ENCODE assay signal across 8 cellular contexts in genomic region chr5:152514827-152515397, GRCh38.
DNase-seq lines count a peak whose midpoint lies in the region; ATAC-seq and TF ChIP-seq lines count a peak whose summit lies in the region.

No MANE protein-coding gene starts in this region.

- TF ChIP-seq CTCF in AG09319 (IDR thresholded peaks at IDR 0.05; ENCODE audit: low read depth, low read length) (peak; percentile 37), epithelial cell of esophagus (IDR thresholded peaks at IDR 0.05; ENCODE audit: insufficient read depth, low read depth, low read length, missing control alignments) (peak; percentile 46), thoracic aorta (IDR thresholded peaks at IDR 0.05) (peak; percentile 20)

- DNase-seq in AG09319 (ENCODE audit: extremely low read depth, low read depth) (no peak), NCI-H460 (ENCODE audit: extremely low read depth, low read depth) (peak; percentile 16), epithelial cell of esophagus (ENCODE audit: low read depth) (peak; percentile 23), thoracic aorta (ENCODE audit: low spot score) (no peak), sciatic nerve (ENCODE audit: low spot score) (no peak)
- DNase-seq in activated naive CD4-positive, alpha-beta T cell treated with anti-CD3 and anti-CD28 coated beads, Interleukin-2, amount 50 U/mL, for 16 hours = no peak
- no peak for DNase-seq in activated CD4-positive, alpha-beta T cell treated with anti-CD3 and anti-CD28 coated beads, Interleukin-2, amount 10 ng/mL, durations not matched to agents 24 days and 14 days

- H3K27me3 Mint-ChIP-seq in activated CD4-positive, alpha-beta T cell treated with anti-CD3 and anti-CD28 coated beads, Interleukin-2, amount 10 ng/mL, durations not matched to agents 24 days and 14 days = peaks cover 18% of the 10 kb centered on the region

- H3K4me1 ChIP-seq in thoracic aorta (ENCODE audit: control insufficient read depth in 1 of 2, low read depth in 2 of 2) = no peaks in the 10 kb centered on the region

- no peaks in the 10 kb centered on the region for H3K9me3 ChIP-seq in thoracic aorta

- H3K27ac Mint-ChIP-seq in activated CD4-positive, alpha-beta T cell treated with anti-CD3 and anti-CD28 coated beads, Interleukin-2, amount 10 ng/mL, durations not matched to agents 24 days and 14 days = no peak overlapping the region

- no peaks in the 10 kb centered on the region for H3K36me3 Mint-ChIP-seq in activated CD4-positive, alpha-beta T cell treated with anti-CD3 and anti-CD28 coated beads, Interleukin-2, amount 10 ng/mL, durations not matched to agents 24 days and 14 days (ENCODE audit: low read depth)

- H3K27me3 ChIP-seq in thoracic aorta (replicated peaks; ENCODE audit: insufficient read depth) = no peaks in the 10 kb centered on the region

- intact Hi-C loops in activated CD4-positive, alpha-beta T cell treated with anti-CD3 and anti-CD28 coated beads, Interleukin-2, amount 10 ng/mL, durations not matched to agents 24 days and 14 days (cut with micrococcal nuclease) = no loop called here
- intact Hi-C loops in sciatic nerve (cut with DNase I) = loop anchor here (10.0 kb wide), 1 partner anchor 690 kb away; no protein-coding TSS in a partner anchor

- no peak overlapping the region for H3K4me3 ChIP-seq in epithelial cell of esophagus (ENCODE audit: low read length)
- no peak overlapping the region for H3K4me3 ChIP-seq in thoracic aorta

- H3K27ac ChIP-seq in thoracic aorta = no peak overlapping the region

- H3K4me3 Mint-ChIP-seq in activated CD4-positive, alpha-beta T cell treated with anti-CD3 and anti-CD28 coated beads, Interleukin-2, amount 10 ng/mL, durations not matched to agents 24 days and 14 days = no peak overlapping the region

- no peaks in the 10 kb centered on the region for H3K9me3 Mint-ChIP-seq in activated CD4-positive, alpha-beta T cell treated with anti-CD3 and anti-CD28 coated beads, Interleukin-2, amount 10 ng/mL, durations not matched to agents 24 days and 14 days

- no peaks in the 10 kb centered on the region for H3K4me1 Mint-ChIP-seq in activated CD4-positive, alpha-beta T cell treated with anti-CD3 and anti-CD28 coated beads, Interleukin-2, amount 10 ng/mL, durations not matched to agents 24 days and 14 days

- no peaks in the 10 kb centered on the region for H3K36me3 ChIP-seq in thoracic aorta

- ATAC-seq in GM18909 (IDR thresholded peaks at IDR 0.05; ENCODE audit: poor library complexity, unreplicated experiment) = peak; percentile 54
- no peak for ATAC-seq in thoracic aorta (ENCODE audit: insufficient number of reproducible peaks, low FRiP score, low read depth)
- no peak for ATAC-seq in sciatic nerve

Comparison
In these comparisons a context has a peak if more than half of its experiments do, and no peak if none do; other contexts are left out.
1. DNase-seq: peak in NCI-H460 (single experiment) and epithelial cell of esophagus (single experiment); none in AG09319 (single experiment), thoracic aorta (single experiment), activated naive CD4-positive, alpha-beta T cell treated with anti-CD3 and anti-CD28 coated beads, Interleukin-2, amount 50 U/mL, for 16 hours (single experiment), activated CD4-positive, alpha-beta T cell treated with anti-CD3 and anti-CD28 coated beads, Interleukin-2, amount 10 ng/mL, durations not matched to agents 24 days and 14 days (single experiment) and sciatic nerve (single experiment).
2. Peak in every context shown above with its lines, with median percentiles within 50 percentile points of each other: CTCF ChIP-seq.